In genomic region chr12:112937741-112938719, GRCh38 we compare ENCODE assay signal across 9 cellular contexts. TPM values are rescaled to one million over a fixed set of nuclear protein-coding genes. Genes with fewer than 3 reads are reported as not detected.
A peak's percentile ranks its signal among the peaks of the same experiment; 100 is the strongest.
DNase-seq lines count a peak whose midpoint lies in the region; ATAC-seq, FAIRE-seq and TF ChIP-seq lines count a peak whose summit lies in the region.
"Had no signal": no experiment of that assay in that cellular context is flagged by ENCODE, and none has a peak within 500 bp of the region (broad histone marks: within the 10 kb centered on the region; RNA-seq: fewer than 3 reads in every experiment).

A gene with protein sequence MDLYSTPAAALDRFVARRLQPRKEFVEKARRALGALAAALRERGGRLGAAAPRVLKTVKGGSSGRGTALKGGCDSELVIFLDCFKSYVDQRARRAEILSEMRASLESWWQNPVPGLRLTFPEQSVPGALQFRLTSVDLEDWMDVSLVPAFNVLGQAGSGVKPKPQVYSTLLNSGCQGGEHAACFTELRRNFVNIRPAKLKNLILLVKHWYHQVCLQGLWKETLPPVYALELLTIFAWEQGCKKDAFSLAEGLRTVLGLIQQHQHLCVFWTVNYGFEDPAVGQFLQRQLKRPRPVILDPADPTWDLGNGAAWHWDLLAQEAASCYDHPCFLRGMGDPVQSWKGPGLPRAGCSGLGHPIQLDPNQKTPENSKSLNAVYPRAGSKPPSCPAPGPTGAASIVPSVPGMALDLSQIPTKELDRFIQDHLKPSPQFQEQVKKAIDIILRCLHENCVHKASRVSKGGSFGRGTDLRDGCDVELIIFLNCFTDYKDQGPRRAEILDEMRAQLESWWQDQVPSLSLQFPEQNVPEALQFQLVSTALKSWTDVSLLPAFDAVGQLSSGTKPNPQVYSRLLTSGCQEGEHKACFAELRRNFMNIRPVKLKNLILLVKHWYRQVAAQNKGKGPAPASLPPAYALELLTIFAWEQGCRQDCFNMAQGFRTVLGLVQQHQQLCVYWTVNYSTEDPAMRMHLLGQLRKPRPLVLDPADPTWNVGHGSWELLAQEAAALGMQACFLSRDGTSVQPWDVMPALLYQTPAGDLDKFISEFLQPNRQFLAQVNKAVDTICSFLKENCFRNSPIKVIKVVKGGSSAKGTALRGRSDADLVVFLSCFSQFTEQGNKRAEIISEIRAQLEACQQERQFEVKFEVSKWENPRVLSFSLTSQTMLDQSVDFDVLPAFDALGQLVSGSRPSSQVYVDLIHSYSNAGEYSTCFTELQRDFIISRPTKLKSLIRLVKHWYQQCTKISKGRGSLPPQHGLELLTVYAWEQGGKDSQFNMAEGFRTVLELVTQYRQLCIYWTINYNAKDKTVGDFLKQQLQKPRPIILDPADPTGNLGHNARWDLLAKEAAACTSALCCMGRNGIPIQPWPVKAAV (plus strand): TSS chr12:112938474. CDS start chr12:112938531, 57 bp downstream.

- no peak within 1 kb of the TSS for H3K27ac Mint-ChIP-seq in GM23338

- H3K79me1 ChIP-seq in H1 (ENCODE audit: low read depth, low read length) (no peaks in the 10 kb centered on the region), mesenchymal stem cell (replicated peaks; ENCODE audit: low read length, poor library complexity, severe bottlenecking) (peaks cover 14% of the 10 kb centered on the region)

- TF ChIP-seq RAD21 in H1 (IDR thresholded peaks at IDR 0.05 in 1 of 2, conservative IDR thresholded peaks at IDR 0.05 in 1 of 2; ENCODE audit: low read depth in 2 of 2, low read length in 2 of 2), result no peak

- no peak for TF ChIP-seq CTCF in GM23338 (conservative IDR thresholded peaks at IDR 0.05; ENCODE audit: low read depth in 2 of 2)
- no peak for TF ChIP-seq CTCF in H1 (IDR thresholded peaks at IDR 0.05; ENCODE audit: control extremely low read depth in 1 of 3, insufficient read depth in 1 of 3, low read depth in 1 of 3, low read length in 3 of 3)

- H2BK15ac ChIP-seq in H1 (ENCODE audit: low read length), result no peak within 1 kb of the TSS
- no peak within 1 kb of the TSS for H2BK15ac ChIP-seq in mesenchymal stem cell (ENCODE audit: low read depth, poor library complexity, severe bottlenecking)

- no peak within 1 kb of the TSS for H3K56ac ChIP-seq in H1 (replicated peaks; ENCODE audit: insufficient read length, low read depth, low read length)

- no peaks in the 10 kb centered on the region for H3K9me3 Mint-ChIP-seq in GM23338

- no peak for FAIRE-seq in H1 (lab: Jason Lieb, UNC)
- FAIRE-seq: islet of Langerhans had no signal

- H3K4me1 Mint-ChIP-seq in GM23338, result peaks cover 4% of the 10 kb centered on the region

- H3K36me3 ChIP-seq in GM23338 (ENCODE audit: insufficient read depth), result no peaks in the 10 kb centered on the region
- H3K36me3 ChIP-seq in H1 (ENCODE audit: control insufficient read depth in 2 of 4, insufficient read depth in 4 of 4, low read length in 3 of 4), result no peaks in the 10 kb centered on the region
- H3K36me3 ChIP-seq in mesenchymal stem cell (ENCODE audit: control insufficient read depth in 1 of 2, insufficient read depth in 2 of 2, low read depth in 1 of 2, low read length in 2 of 2), result peaks cover 5 to 8% of the 10 kb centered on the region in 2 experiments

- H3F3A ChIP-seq in GM23338 (replicated peaks; ENCODE audit: low read depth), result no peaks in the 10 kb centered on the region

- no peak for TF ChIP-seq EP300 in H1 (IDR thresholded peaks at IDR 0.05; ENCODE audit: borderline replicate concordance in 1 of 2, low read depth in 2 of 2, low read length in 2 of 2)

- H3K4me3 Mint-ChIP-seq in GM23338, result peak within 1 kb of the TSS; percentile 69

- H3K4ac ChIP-seq in H1 (replicated peaks; ENCODE audit: insufficient read length, low read depth, low read length) (no peak within 1 kb of the TSS), mesenchymal stem cell (ENCODE audit: low read depth in 1 of 2, low read length in 2 of 2) (peak within 1 kb of the TSS in 1 of 2 experiments; percentile 24)

- H3K18ac ChIP-seq in H1 (ENCODE audit: extremely low read depth, low read length) (peak within 1 kb of the TSS; percentile 26; the same call in 1 of the 2 replicates), mesenchymal stem cell (ENCODE audit: low read depth in 1 of 2, low read length in 2 of 2) (peak within 1 kb of the TSS; percentile 30 to 83)

- H2BK5ac ChIP-seq in H1 (ENCODE audit: low read depth, low read length) (no peak within 1 kb of the TSS), mesenchymal stem cell (ENCODE audit: low read depth, low read length, poor library complexity, severe bottlenecking) (no peak within 1 kb of the TSS)

- CTCF ChIA-PET in H1 (lab: Charles Lee; ENCODE audit: partially characterized antibody), result interaction anchor here (0.7 to 1.5 kb wide), 5 partner anchors 9 to 152 kb away, joined by 3 to 4 read pairs (median 3); no protein-coding TSS in a partner anchor

- H3K27me3 Mint-ChIP-seq in GM23338 (ENCODE audit: insufficient read depth, low read depth, poor library complexity), result peaks cover 20% of the 10 kb centered on the region

- no peaks in the 10 kb centered on the region for H3K9me3 ChIP-seq in H1 (ENCODE audit: insufficient read depth in 2 of 2, low read depth in 1 of 2, low read length in 1 of 2)
- no peaks in the 10 kb centered on the region for H3K9me3 ChIP-seq in mesenchymal stem cell (ENCODE audit: control insufficient read depth, low read length)

- H4K20me1 ChIP-seq in GM23338 (replicated peaks; ENCODE audit: insufficient read depth) (no peaks in the 10 kb centered on the region), H1 (replicated peaks in 1 of 2; ENCODE audit: control insufficient read depth in 1 of 2, insufficient read depth in 2 of 2, low read length in 2 of 2) (no peaks in the 10 kb centered on the region)

- H3K79me2 ChIP-seq in GM23338 (replicated peaks; ENCODE audit: insufficient read depth) (no peaks in the 10 kb centered on the region), H1 (ENCODE audit: control insufficient read depth in 1 of 2, insufficient read depth in 2 of 2, low read length in 2 of 2) (no peaks in the 10 kb centered on the region)

- peaks cover 22% of the 10 kb centered on the region for H3K27me3 ChIP-seq in GM23338 (ENCODE audit: insufficient read depth)
- H3K27me3 ChIP-seq in H1 (replicated peaks in 1 of 4; ENCODE audit: control insufficient read depth in 3 of 4, extremely low read depth in 1 of 4, insufficient read depth in 3 of 4, low read length in 3 of 4), result peaks cover 0 to 15% (median 10%) of the 10 kb centered on the region in 4 experiments; a peak in 6 of 7 replicates
- H3K27me3 ChIP-seq in mesenchymal stem cell (ENCODE audit: control insufficient read depth in 1 of 2, insufficient read depth in 1 of 2, low read length in 2 of 2), result no peaks in the 10 kb centered on the region

- H2BK12ac ChIP-seq in H1 (ENCODE audit: low read depth, low read length) (no peak within 1 kb of the TSS), mesenchymal stem cell (ENCODE audit: low read length in 2 of 2) (no peak within 1 kb of the TSS)

- H4K8ac ChIP-seq in H1 (ENCODE audit: extremely low read depth, insufficient read depth, low read length), result peak within 1 kb of the TSS; percentile 65
- peak within 1 kb of the TSS; percentile 46 for H4K8ac ChIP-seq in mesenchymal stem cell (ENCODE audit: low read length)

- ATAC-seq in GM23338, result peak; percentile 90
- ATAC-seq in HG03135 (IDR thresholded peaks at IDR 0.05; ENCODE audit: unreplicated experiment), result no peak

- no peaks in the 10 kb centered on the region for H3K9me2 ChIP-seq in GM23338 (ENCODE audit: insufficient read depth)

- H4K5ac ChIP-seq in H1 (ENCODE audit: insufficient read length, low read depth, low read length), result no peak within 1 kb of the TSS

- no peak within 1 kb of the TSS for H4K91ac ChIP-seq in H1 (replicated peaks; ENCODE audit: insufficient read length, low read length)
- H4K91ac ChIP-seq in mesenchymal stem cell (ENCODE audit: low read length), result no peak within 1 kb of the TSS

- DNase-seq in COLO829 (ENCODE audit: low spot score) (peak; percentile 56), GM23338 (ENCODE audit: low spot score) (peak; percentile 72), NCI-H510A (lab: John Stamatoyannopoulos, UW) (peak; percentile 62), H1 (ENCODE audit: low read depth in 1 of 2, low spot score in 2 of 2) (peak in 1 of 2 experiments; percentile 59), mesenchymal stem cell (peak; percentile 90)
- DNase-seq in activated CD8-positive, alpha-beta memory T cell treated with anti-CD3 and anti-CD28 coated beads for 24 hours, result peak; percentile 76
- peak; percentile 58 for DNase-seq in stimulated activated CD8-positive, alpha-beta memory T cell treated with anti-CD3 and anti-CD28 coated beads, Interleukin-12 subunit alpha, Interleukin-12 subunit beta, amount 100 ng/mL, for 1 hour (ENCODE audit: low read depth)

- H2AK5ac ChIP-seq in H1 (ENCODE audit: low read depth, low read length) (no peak within 1 kb of the TSS), mesenchymal stem cell (ENCODE audit: low read length, severe bottlenecking) (no peak within 1 kb of the TSS)

- no peak within 1 kb of the TSS for H2BK120ac ChIP-seq in H1 (replicated peaks; ENCODE audit: low read depth, low read length)
- peak within 1 kb of the TSS; percentile 71 for H2BK120ac ChIP-seq in mesenchymal stem cell (ENCODE audit: low read depth, low read length)

- 24% methylated on average over 50 of the region's 50 CpGs; no CpG with 5 or more reads in 1 of the 2 experiments for WGBS in H1 (ENCODE audit: extremely low coverage in 1 of 2, insufficient coverage in 1 of 2, insufficient read length in 1 of 2, insufficient replicate concordance in 2 of 2, low coverage in 1 of 2, low lambda C conversion rate in 2 of 2, missing lambda C conversion rate in 1 of 2), 2 experiments
- WGBS in mesenchymal stem cell, result 17% methylated on average over 49 of the region's 50 CpGs

- POLR2A ChIA-PET in H1 (lab: Charles Lee; ENCODE audit: partially characterized antibody), result no interaction called here

- no peak for TF ChIP-seq POLR2A in H1 (IDR thresholded peaks at IDR 0.05; ENCODE audit: control extremely low read depth in 1 of 2, low read depth in 2 of 2, low read length in 2 of 2)

- H3K4me3 ChIP-seq in GM23338 (peak within 1 kb of the TSS; percentile 69), H1 (ENCODE audit: extremely low read depth in 1 of 4, insufficient read depth in 2 of 4, low read depth in 3 of 4, low read length in 4 of 4) (peak within 1 kb of the TSS; percentile 39 to 64 (median 52)), mesenchymal stem cell (ENCODE audit: insufficient read depth in 1 of 2, low read depth in 1 of 2, low read length in 2 of 2) (peak within 1 kb of the TSS; percentile 73 to 87)

- H3K27ac ChIP-seq in GM23338 (ENCODE audit: low read depth), result no peak within 1 kb of the TSS
- H3K27ac ChIP-seq in H1 (ENCODE audit: low read depth, low read length), result no peak within 1 kb of the TSS
- no peak within 1 kb of the TSS for H3K27ac ChIP-seq in mesenchymal stem cell (ENCODE audit: low read length, poor library complexity, severe bottlenecking)

- no peaks in the 10 kb centered on the region for H3K4me1 ChIP-seq in GM23338 (ENCODE audit: insufficient read depth)
- peaks cover 0 to 3% (median 1%) of the 10 kb centered on the region in 4 experiments; a peak in 3 of 7 replicates for H3K4me1 ChIP-seq in H1 (replicated peaks in 1 of 4; ENCODE audit: control insufficient read depth in 3 of 4, insufficient read depth in 4 of 4, low read length in 3 of 4)
- peaks cover 7% of the 10 kb centered on the region for H3K4me1 ChIP-seq in mesenchymal stem cell (ENCODE audit: control insufficient read depth, insufficient read depth, low read depth, low read length)

- peak within 1 kb of the TSS; percentile 88 for H3K4me2 ChIP-seq in GM23338
- H3K4me2 ChIP-seq in H1 (ENCODE audit: insufficient read depth in 1 of 2, low read depth in 2 of 2, low read length in 2 of 2), result peak within 1 kb of the TSS; percentile 83 to 84
- peak within 1 kb of the TSS; percentile 93 for H3K4me2 ChIP-seq in mesenchymal stem cell (ENCODE audit: low read length, poor library complexity, severe bottlenecking)

- H3K14ac ChIP-seq in H1 (ENCODE audit: insufficient read length) (no peak within 1 kb of the TSS), mesenchymal stem cell (ENCODE audit: low read length in 2 of 2) (peak within 1 kb of the TSS in 1 of 2 experiments; percentile 72)

- no peak within 1 kb of the TSS for H2BK20ac ChIP-seq in H1 (ENCODE audit: low read length)

- H3K23ac ChIP-seq in H1 (ENCODE audit: insufficient read length), result no peak within 1 kb of the TSS
- H3K23ac ChIP-seq in mesenchymal stem cell (ENCODE audit: low read length in 2 of 2), result no peak within 1 kb of the TSS

- H2AFZ ChIP-seq in GM23338 (peak within 1 kb of the TSS; percentile 99), H1 (ENCODE audit: low read length) (peak within 1 kb of the TSS; percentile 96), mesenchymal stem cell (ENCODE audit: low read depth, low read length) (peak within 1 kb of the TSS; percentile 72)

- H3K36me3 Mint-ChIP-seq in GM23338 (ENCODE audit: low read depth), result no peaks in the 10 kb centered on the region

- no peaks in the 10 kb centered on the region; the same call in 1 of the 2 replicates for H3K23me2 ChIP-seq in H1 (ENCODE audit: low read depth, low read length)

- H3K9ac ChIP-seq in H1 (replicated peaks in 1 of 4; ENCODE audit: extremely low read depth in 1 of 4, low read depth in 3 of 4, low read length in 3 of 4), result peak within 1 kb of the TSS in 1 of 4 experiments; percentile 21; a peak in 3 of 7 replicates
- H3K9ac ChIP-seq in mesenchymal stem cell (ENCODE audit: low read length), result peak within 1 kb of the TSS; percentile 93

RNA-seq across cellular contexts. Expression of the gene that starts here (rescaled TPM):
- 1.4 and 2.6 TPM in 2 replicates for total RNA-seq in GM23338 (2014; rRNA removed; shearing (Covaris generic))
- polyA plus RNA-seq in GM23338 (2016; fragmentation: Nextera tagmentation; extraction: Ambion mirVana), result 0.21 and 0.27 TPM in 2 replicates
- total RNA-seq in H1 (2021; fragmentation: NEBNext Ultra II Directional; extraction: Animal tissue kit (Norgen Biotek cat#: 25700)), result 0.73 and 1.1 TPM in 2 replicates
- polyA plus RNA-seq in H1 (2011; rRNA removed), result 3.7 and 4.3 TPM in 2 replicates
- 1.8 TPM for polyA plus RNA-seq in H1 (2011; cell fraction: cytosol; rRNA removed)
- 3.3 TPM for polyA plus RNA-seq in H1 (2011; cell fraction: nucleus; rRNA removed)
- 1.1 to 2.0 TPM (median 1.6 TPM) in 4 replicates for polyA plus RNA-seq in H1 (2012, experiment 1 of 2)
- polyA plus RNA-seq in H1 (2012, experiment 2 of 2), result 0.89 TPM
- polyA plus RNA-seq in H1 (2013, experiment 1 of 2), result 0.49 TPM
- polyA plus RNA-seq in H1 (2013, experiment 2 of 2), result 0.42 TPM
- polyA minus RNA-seq in H1 (2011; rRNA and poly(A)+ RNA removed), result 3.6 and 9.5 TPM in 2 replicates
- polyA minus RNA-seq in H1 (2011; cell fraction: cytosol; rRNA and poly(A)+ RNA removed), result 3.4 TPM
- 2.7 TPM for polyA minus RNA-seq in H1 (2011; cell fraction: nucleus; rRNA and poly(A)+ RNA removed)
- 4.0 TPM for polyA plus RNA-seq in mesenchymal stem cell (2013, experiment 1 of 2)
- 4.0 TPM for polyA plus RNA-seq in mesenchymal stem cell (2013, experiment 2 of 2)
